1 cellular context compared by ENCODE assay signal in genomic region chr11:96324912-96325311, GRCh38.
TF ChIP-seq lines count a peak whose summit lies in the region.

No MANE protein-coding gene starts in this region.

TF ChIP-seq in IMR-90, 13 proteins besides CTCF, POLR2A, EP300 and RAD21:
- TF ChIP-seq CEBPB (IDR thresholded peaks at IDR 0.05; ENCODE audit: low read depth, low read length) (no peak), FOS (IDR thresholded peaks at IDR 0.05; ENCODE audit: low read depth, low read length) (0 out of 2 replicates have a peak, but pooled peaks have one; percentile 23)
